ENCODE assay signal across 15 cellular contexts in the genomic region with DNA sequence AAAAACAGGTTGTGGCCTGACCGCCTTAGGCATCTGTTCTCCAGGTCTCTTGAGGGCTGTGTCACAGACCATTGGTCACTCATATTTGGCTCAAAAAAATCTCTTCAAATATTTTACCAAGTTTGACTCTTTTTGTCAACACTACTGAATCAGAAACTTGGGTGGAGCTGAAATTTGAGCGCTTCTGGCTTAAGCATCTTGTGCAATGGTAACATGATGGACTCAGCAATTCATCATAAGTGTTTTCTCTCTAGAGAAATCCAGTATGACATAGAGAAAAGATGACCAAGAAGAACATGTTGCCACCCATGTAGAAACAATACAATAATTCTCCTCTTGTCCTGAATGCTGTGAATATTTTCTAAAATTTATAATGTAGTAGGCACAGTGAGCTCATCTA.
"Had no signal": no experiment of that assay in that cellular context is flagged by ENCODE, and none has a peak within 500 bp of the region (broad histone marks: within the 10 kb centered on the region; RNA-seq: fewer than 3 reads in every experiment).

No MANE protein-coding gene starts in this region.

- H3K36me3 Mint-ChIP-seq: naive thymus-derived CD8-positive, alpha-beta T cell had no signal

- H3K4me3 Mint-ChIP-seq: activated CD8-positive, alpha-beta T cell treated with anti-CD3 and anti-CD28 coated beads, Interleukin-2, amount 10 ng/mL, durations not matched to agents 7 days and 5 days; activated naive CD8-positive, alpha-beta T cell treated with anti-CD3 and anti-CD28 coated beads, Interleukin-2, amount 50 U/mL, for 24 hours; naive thymus-derived CD8-positive, alpha-beta T cell had no signal

- ATAC-seq: activated CD8-positive, alpha-beta T cell treated with anti-CD3 and anti-CD28 coated beads, Interleukin-2, amount 10 ng/mL, durations not matched to agents 7 days and 5 days; activated naive CD8-positive, alpha-beta T cell treated with anti-CD3 and anti-CD28 coated beads, Interleukin-2, amount 50 U/mL, for 24 hours; left colon; mucosa of descending colon; naive thymus-derived CD8-positive, alpha-beta T cell had no signal

- H3K4me3 ChIP-seq: esophagus muscularis mucosa, mucosa of descending colon, right atrium auricular region, thyroid gland, uterus had no signal

- H3K27ac Mint-ChIP-seq: activated CD8-positive, alpha-beta T cell treated with anti-CD3 and anti-CD28 coated beads, Interleukin-2, amount 10 ng/mL, durations not matched to agents 7 days and 5 days; activated naive CD8-positive, alpha-beta T cell treated with anti-CD3 and anti-CD28 coated beads, Interleukin-2, amount 50 U/mL, for 24 hours; naive thymus-derived CD8-positive, alpha-beta T cell had no signal

- H3K27me3 ChIP-seq: esophagus muscularis mucosa, neutrophil, right atrium auricular region, thyroid gland, uterus had no signal

- H3K9me3 ChIP-seq: esophagus muscularis mucosa, mucosa of descending colon, neutrophil, right atrium auricular region, thyroid gland, uterus had no signal

- H3K9me3 Mint-ChIP-seq: activated naive CD8-positive, alpha-beta T cell treated with anti-CD3 and anti-CD28 coated beads, Interleukin-2, amount 50 U/mL, for 24 hours had no signal

- H3K27ac ChIP-seq: esophagus muscularis mucosa, neutrophil, right atrium auricular region, thyroid gland, uterus had no signal

- DNase-seq: activated CD4-positive, alpha-beta T cell treated with anti-CD3 and anti-CD28 coated beads for 48 hours; activated CD8-positive, alpha-beta memory T cell treated with anti-CD3 and anti-CD28 coated beads, Interleukin-2, amount 50 U/mL, for 48 hours; activated CD8-positive, alpha-beta T cell treated with anti-CD3 and anti-CD28 coated beads, Interleukin-2, amount 10 ng/mL, durations not matched to agents 7 days and 5 days; activated naive CD4-positive, alpha-beta T cell treated with Interleukin-2 at 50 U/mL for 16 hours; activated naive CD8-positive, alpha-beta T cell treated with anti-CD3 and anti-CD28 coated beads, Interleukin-2, amount 50 U/mL, for 24 hours; left colon; mucosa of descending colon; naive thymus-derived CD8-positive, alpha-beta T cell; small intestine; T-helper 9 cell; thyroid gland; uterus had no signal

- H3K4me1 ChIP-seq: esophagus muscularis mucosa, right atrium auricular region, thyroid gland, uterus had no signal

- H3K36me3 ChIP-seq: esophagus muscularis mucosa, neutrophil, right atrium auricular region, thyroid gland, uterus had no signal

- H3K27me3 Mint-ChIP-seq: activated naive CD8-positive, alpha-beta T cell treated with anti-CD3 and anti-CD28 coated beads, Interleukin-2, amount 50 U/mL, for 24 hours had no signal
